Comparison of ENCODE assay signal across 9 cellular contexts in the genomic region with DNA sequence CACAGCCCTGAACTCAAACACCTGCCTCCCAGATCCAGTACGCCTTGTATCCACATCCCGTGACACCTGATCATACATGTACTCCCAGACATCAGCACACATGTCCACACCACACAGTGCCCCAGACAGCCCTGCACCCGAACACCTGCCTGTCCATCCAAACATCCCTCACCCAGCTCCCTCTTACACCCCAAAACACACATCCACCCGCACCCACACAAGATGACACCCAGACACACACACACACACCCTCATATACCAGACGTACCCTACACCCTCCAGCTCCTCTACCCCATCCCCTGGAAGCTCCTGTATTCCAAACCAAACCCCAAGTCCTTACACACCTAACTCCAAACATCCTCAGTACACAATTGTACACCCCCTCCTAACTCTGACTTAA. TPM values are rescaled to one million over a fixed set of nuclear protein-coding genes. Genes with fewer than 3 reads are reported as not detected.
DNase-seq lines count a peak whose midpoint lies in the region; ATAC-seq and TF ChIP-seq lines count a peak whose summit lies in the region.
"Had no signal": no experiment of that assay in that cellular context is flagged by ENCODE, and none has a peak within 500 bp of the region (broad histone marks: within the 10 kb centered on the region; RNA-seq: fewer than 3 reads in every experiment).

No MANE protein-coding gene starts in this region.

- intact Hi-C loops in heart left ventricle (cut with DNase I) = loop anchor here in 2 of 10 donors (1.0 to 2.0 kb wide), 2 partner anchors 19 to 24 kb away; a partner anchor contains a TSS
- intact Hi-C loops in cardiac septum (cut with DNase I) = no loop called here

- peaks cover 0 to 21% (median 8%) of the 10 kb centered on the region in 9 donors for H3K36me3 ChIP-seq in heart left ventricle
- peaks cover 0 to 2% of the 10 kb centered on the region in 2 donors for H3K36me3 ChIP-seq in mucosa of rectum (ENCODE audit: control insufficient read depth in 2 of 2, insufficient read depth in 2 of 2, low read length in 2 of 2)
- H3K36me3 ChIP-seq in urinary bladder (ENCODE audit: insufficient read depth) = no peaks in the 10 kb centered on the region

- H3K27ac ChIP-seq in heart left ventricle = peak overlapping the region in 9 of 12 donors; percentile 67 to 90 (median 86)
- peak overlapping the region in 1 of 2 donors; percentile 80 for H3K27ac ChIP-seq in mucosa of rectum (ENCODE audit: low read depth in 2 of 2, low read length in 2 of 2)
- no peak overlapping the region for H3K27ac ChIP-seq in urinary bladder (ENCODE audit: low read depth)

- no peak for DNase-seq in heart left ventricle
- no peak for DNase-seq in cardiac septum (ENCODE audit: low spot score)
- DNase-seq in cerebellum (ENCODE audit: low spot score) = peak; percentile 17
- DNase-seq in NCI-H446 (lab: John Stamatoyannopoulos, UW) = no peak
- no peak for DNase-seq in putamen (ENCODE audit: low spot score)
- DNase-seq: SIG-M5 had no signal

- WGBS in heart left ventricle, 4 donors = 69 to 74% (median 73%) methylated on average over 5 of the region's 5 CpGs
- WGBS in urinary bladder = 61% methylated on average over 5 of the region's 5 CpGs

- no peak for TF ChIP-seq CTCF in heart left ventricle (IDR thresholded peaks at IDR 0.05)

- peak overlapping the region; percentile 77 to 86 for H3K9ac ChIP-seq in mucosa of rectum (ENCODE audit: low read depth in 1 of 2, low read length in 2 of 2)

- no peak for TF ChIP-seq POLR2A in heart left ventricle (IDR thresholded peaks at IDR 0.05)

- H3K4me3 ChIP-seq in heart left ventricle (peak overlapping the region; percentile 58 to 96 (median 78)), mucosa of rectum (ENCODE audit: low read length in 2 of 2) (peak overlapping the region; percentile 60 to 79), urinary bladder (ENCODE audit: low read depth, low read length) (peak overlapping the region; percentile 61)

- H3K4me1 ChIP-seq in heart left ventricle = peaks cover 0 to 46% (median 31%) of the 10 kb centered on the region in 12 donors
- peaks cover 15 to 22% of the 10 kb centered on the region in 2 donors for H3K4me1 ChIP-seq in mucosa of rectum (ENCODE audit: control insufficient read depth in 2 of 2, insufficient read depth in 2 of 2, low read length in 2 of 2)
- H3K4me1 ChIP-seq in urinary bladder (ENCODE audit: insufficient read depth) = peaks cover 4% of the 10 kb centered on the region

- H3K9me3 ChIP-seq in heart left ventricle (no peaks in the 10 kb centered on the region), mucosa of rectum (ENCODE audit: control insufficient read depth in 2 of 2, low read length in 2 of 2) (no peaks in the 10 kb centered on the region)

- ATAC-seq in heart left ventricle = no peak
- no peak for ATAC-seq in GM21825 (IDR thresholded peaks at IDR 0.05; ENCODE audit: unreplicated experiment)

- H3K27me3 ChIP-seq in heart left ventricle (no peaks in the 10 kb centered on the region), mucosa of rectum (ENCODE audit: control insufficient read depth in 2 of 2, insufficient read depth in 2 of 2, low read length in 2 of 2) (no peaks in the 10 kb centered on the region)

RNA-seq across cellular contexts. Expression of a gene that starts 0.7 kb away (rescaled TPM):
- total RNA-seq in heart left ventricle (10 to 100 TPM in 7 of 9 donors, 1 to 10 TPM in 2; 9.7 to 26.3 (median 14.7) TPM), cardiac septum (10.0 TPM), cerebellum (12.2 TPM), urinary bladder (28.7 TPM)
- polyA plus RNA-seq in heart left ventricle (10 to 100 TPM; 13.8 to 17.5 TPM), urinary bladder (42.2 TPM)

RNA-seq across cellular contexts. Expression of a gene that starts 19.3 kb away (rescaled TPM):
- 10 to 100 TPM in 2 of 9 donors, 1 to 10 TPM in 7; 6.2 to 14.8 (median 8.3) TPM for total RNA-seq in heart left ventricle
- 10 to 100 TPM in 1 of 2 donors, 1 to 10 TPM in 1; 9.8 to 12.2 TPM for polyA plus RNA-seq in heart left ventricle
- total RNA-seq in cardiac septum = 9.6 TPM
- total RNA-seq in cerebellum = 62.0 TPM
- total RNA-seq in urinary bladder = 32.1 TPM
- polyA plus RNA-seq in urinary bladder = 23.7 TPM

RNA-seq across cellular contexts. Expression of a gene that starts 23.3 kb away (rescaled TPM):
- 10 to 100 TPM; 32.8 to 61.5 (median 45.9) TPM for total RNA-seq in heart left ventricle
- 10 to 100 TPM; 37.2 to 53.3 TPM for polyA plus RNA-seq in heart left ventricle
- 50.1 TPM for total RNA-seq in cardiac septum
- 21.4 TPM for total RNA-seq in cerebellum
- 33.2 TPM for total RNA-seq in urinary bladder
- 67.9 TPM for polyA plus RNA-seq in urinary bladder

RNA-seq across cellular contexts. Expression of a gene that starts 23.9 kb away (rescaled TPM):
- total RNA-seq in heart left ventricle = 100 to 1,000 TPM in 1 of 9 donors, 10 to 100 TPM in 8; 48.8 to 147 (median 79.7) TPM
- 100 to 1,000 TPM in 1 of 2 donors, 10 to 100 TPM in 1; 30.0 to 151 TPM for polyA plus RNA-seq in heart left ventricle
- total RNA-seq in cardiac septum = 79.8 TPM
- total RNA-seq in cerebellum = 68.0 TPM
- 75.6 TPM for total RNA-seq in urinary bladder
- polyA plus RNA-seq in urinary bladder = 128 TPM

RNA-seq across cellular contexts. Expression of a gene that starts 37.5 kb away (rescaled TPM):
- total RNA-seq in heart left ventricle (10 to 100 TPM in 6 of 9 donors, 1 to 10 TPM in 3; 9.0 to 17.8 (median 10.6) TPM), cardiac septum (10.6 TPM), cerebellum (15.0 TPM), urinary bladder (11.0 TPM)
- polyA plus RNA-seq in heart left ventricle (10 to 100 TPM in 1 of 2 donors, 1 to 10 TPM in 1; 5.5 to 12.0 TPM), urinary bladder (13.8 TPM)
